ENCODE assay signal across 8 cellular contexts in genomic region chr2:219572237-219573001, GRCh38. TPM values are rescaled to one million over a fixed set of nuclear protein-coding genes. Genes with fewer than 3 reads are reported as not detected.
DNase-seq lines count a peak whose midpoint lies in the region; ATAC-seq and TF ChIP-seq lines count a peak whose summit lies in the region.

A gene with protein sequence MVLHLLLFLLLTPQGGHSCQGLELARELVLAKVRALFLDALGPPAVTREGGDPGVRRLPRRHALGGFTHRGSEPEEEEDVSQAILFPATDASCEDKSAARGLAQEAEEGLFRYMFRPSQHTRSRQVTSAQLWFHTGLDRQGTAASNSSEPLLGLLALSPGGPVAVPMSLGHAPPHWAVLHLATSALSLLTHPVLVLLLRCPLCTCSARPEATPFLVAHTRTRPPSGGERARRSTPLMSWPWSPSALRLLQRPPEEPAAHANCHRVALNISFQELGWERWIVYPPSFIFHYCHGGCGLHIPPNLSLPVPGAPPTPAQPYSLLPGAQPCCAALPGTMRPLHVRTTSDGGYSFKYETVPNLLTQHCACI (plus strand): TSS chr2:219572310. CDS start chr2:219572375, 65 bp downstream.

- no peak within 1 kb of the TSS for H3K27ac ChIP-seq in CD4-positive, alpha-beta T cell (ENCODE audit: low read depth, low read length)
- peak within 1 kb of the TSS; percentile 10 to 91 (median 88) for H3K27ac ChIP-seq in gastroesophageal sphincter

- peak within 1 kb of the TSS; percentile 15 for H3K4me3 Mint-ChIP-seq in CD4-positive, alpha-beta T cell
- H3K4me3 Mint-ChIP-seq in T-cell (peak within 1 kb of the TSS; percentile 10 to 58 (median 24)), progenitor cell of endocrine pancreas (ENCODE audit: low read depth) (peak within 1 kb of the TSS; percentile 61)

- peak within 1 kb of the TSS; percentile 39 to 86 for H3K4me3 ChIP-seq in gastroesophageal sphincter

- H3K9me3 ChIP-seq in CD4-positive, alpha-beta T cell (ENCODE audit: control insufficient read depth, low read length), result no peaks in the 10 kb centered on the region
- H3K9me3 ChIP-seq in gastroesophageal sphincter, result no peaks in the 10 kb centered on the region

- no peak for ATAC-seq in CD4-positive, alpha-beta T cell (ENCODE audit: poor library complexity)
- ATAC-seq in T-cell (replicated peaks in 1 of 4) (no peak), gastroesophageal sphincter (no peak), HG02885 (IDR thresholded peaks at IDR 0.05; ENCODE audit: poor library complexity, unreplicated experiment) (no peak)

- no peak for TF ChIP-seq CTCF in CD4-positive, alpha-beta T cell (IDR thresholded peaks at IDR 0.05)
- TF ChIP-seq CTCF in gastroesophageal sphincter (IDR thresholded peaks at IDR 0.05) (no peak), progenitor cell of endocrine pancreas (IDR thresholded peaks at IDR 0.05; ENCODE audit: unreplicated experiment) (no peak), GM13976 (IDR thresholded peaks at IDR 0.05; ENCODE audit: borderline replicate concordance, control extremely low read depth, extremely low read depth, insufficient read depth, missing control alignments) (no peak)

- WGBS in gastroesophageal sphincter (ENCODE audit: low coverage in 1 of 2), 2 donors, result 77 to 78% methylated on average over 2 to 7 of the region's 13 CpGs

- no peak for DNase-seq in CD4-positive, alpha-beta T cell
- no peak for DNase-seq in T-cell
- DNase-seq in progenitor cell of endocrine pancreas (ENCODE audit: low spot score, unreplicated experiment), result no peak
- DNase-seq in GM13976 (ENCODE audit: low spot score), result no peak
- DNase-seq in HK-2 (ENCODE audit: unreplicated experiment), result no peak
- no peak for DNase-seq in HCEC 1CT

- POLR2A ChIA-PET in CD4-positive, alpha-beta T cell (lab: Charles Lee), result no interaction called here
- POLR2A ChIA-PET in T-cell (lab: Charles Lee), result no interaction called here

- TF ChIP-seq EP300 in gastroesophageal sphincter (IDR thresholded peaks at IDR 0.05), result no peak

- H3K9me3 Mint-ChIP-seq in CD4-positive, alpha-beta T cell, result no peaks in the 10 kb centered on the region
- H3K9me3 Mint-ChIP-seq in T-cell, result no peaks in the 10 kb centered on the region
- H3K9me3 Mint-ChIP-seq in progenitor cell of endocrine pancreas (ENCODE audit: low read depth), result no peaks in the 10 kb centered on the region

- H3K36me3 ChIP-seq in gastroesophageal sphincter, result peaks cover 0 to 8% of the 10 kb centered on the region in 2 donors

- intact Hi-C loops in CD4-positive, alpha-beta T cell (cut with DNase I, micrococcal nuclease), result no loop called here

- in situ Hi-C loops in GM13976 (cut with MboI; ENCODE audit: low sequenced_read_pairs, unreplicated experiment), result no loop called here

- no peak for TF ChIP-seq POLR2A in gastroesophageal sphincter (IDR thresholded peaks at IDR 0.05)

- H3K27me3 ChIP-seq in CD4-positive, alpha-beta T cell (ENCODE audit: control insufficient read depth, insufficient read depth, low read length), result peaks cover 46% of the 10 kb centered on the region
- H3K27me3 ChIP-seq in gastroesophageal sphincter, result peaks cover 30% of the 10 kb centered on the region

- CTCF ChIA-PET in CD4-positive, alpha-beta T cell (lab: Charles Lee), result interaction anchor here (1.5 kb wide), 1 partner anchor 12 kb away, joined by 6 read pairs; no protein-coding TSS in a partner anchor
- CTCF ChIA-PET in T-cell (lab: Charles Lee), result no interaction called here

- H3K27me3 Mint-ChIP-seq in CD4-positive, alpha-beta T cell, result peaks cover 60% of the 10 kb centered on the region
- peaks cover 36 to 67% of the 10 kb centered on the region in 2 donors for H3K27me3 Mint-ChIP-seq in T-cell
- H3K27me3 Mint-ChIP-seq in progenitor cell of endocrine pancreas, result peaks cover 5% of the 10 kb centered on the region

- no peaks in the 10 kb centered on the region for H3K36me3 Mint-ChIP-seq in CD4-positive, alpha-beta T cell (ENCODE audit: low read depth)
- H3K36me3 Mint-ChIP-seq in T-cell (no peaks in the 10 kb centered on the region), progenitor cell of endocrine pancreas (ENCODE audit: insufficient read depth) (peaks cover 7% of the 10 kb centered on the region)

- no peak within 1 kb of the TSS for H3K27ac Mint-ChIP-seq in CD4-positive, alpha-beta T cell
- H3K27ac Mint-ChIP-seq in T-cell, result peak within 1 kb of the TSS in 1 of 2 donors; percentile 56
- H3K27ac Mint-ChIP-seq in progenitor cell of endocrine pancreas, result peak within 1 kb of the TSS; percentile 96

- peaks cover 0 to 22% (median 0%) of the 10 kb centered on the region in 3 donors for H3K4me1 ChIP-seq in gastroesophageal sphincter

- no peaks in the 10 kb centered on the region for H3K4me1 Mint-ChIP-seq in CD4-positive, alpha-beta T cell (ENCODE audit: low read depth)
- H3K4me1 Mint-ChIP-seq in T-cell, result peaks cover 2 to 5% (median 4%) of the 10 kb centered on the region in 3 donors
- H3K4me1 Mint-ChIP-seq in progenitor cell of endocrine pancreas (ENCODE audit: low read depth), result peaks cover 30% of the 10 kb centered on the region

RNA-seq across cellular contexts. Expression of the gene that starts here (rescaled TPM):
- total RNA-seq in CD4-positive, alpha-beta T cell, result not detected
- total RNA-seq in T-cell, result under 1 TPM in 1 of 5 donors, not detected in 4; 0.16 TPM
- 1 to 10 TPM in 2 of 4 donors, not detected in 2; 1.8 to 4.4 TPM for total RNA-seq in gastroesophageal sphincter
- total RNA-seq in progenitor cell of endocrine pancreas, result 1.5 and 1.7 TPM in 2 replicates
